ENCODE assay signal across 17 cellular contexts in genomic region chr10:96390460-96390864, GRCh38. TPM values are rescaled to one million over a fixed set of nuclear protein-coding genes. Genes with fewer than 3 reads are reported as not detected.
A peak's percentile ranks its signal among the peaks of the same experiment; 100 is the strongest.
DNase-seq lines count a peak whose midpoint lies in the region; ATAC-seq and TF ChIP-seq lines count a peak whose summit lies in the region.
"Had no signal": no experiment of that assay in that cellular context is flagged by ENCODE, and none has a peak within 500 bp of the region (broad histone marks: within the 10 kb centered on the region; RNA-seq: fewer than 3 reads in every experiment).

No MANE protein-coding gene starts in this region.

- H3K4me1 ChIP-seq in right atrium auricular region (peaks cover 0 to 13% of the 10 kb centered on the region in 2 donors), rectal smooth muscle tissue (ENCODE audit: control insufficient read depth, insufficient read depth, low read length) (peaks cover 24% of the 10 kb centered on the region), testis (no peaks in the 10 kb centered on the region)
- H3K4me1 ChIP-seq: BLaER1, SJSA1 had no signal

- WGBS in testis, 2 donors: 70 to 76% methylated on average over 7 of the region's 7 CpGs

- H3K4me3 ChIP-seq in MG63 (no peak overlapping the region), right atrium auricular region (no peak overlapping the region), rectal smooth muscle tissue (ENCODE audit: low read length) (no peak overlapping the region), testis (no peak overlapping the region)
- H3K4me3 ChIP-seq: BLaER1, cardiac muscle cell, hepatocyte, SJSA1 had no signal

- DNase-seq in MG63 (peak; percentile 98), astrocyte of the hippocampus (ENCODE audit: low read depth, low spot score) (peak; percentile 16), right atrium auricular region (ENCODE audit: low spot score) (peak; percentile 65), NCI-H526 (lab: John Stamatoyannopoulos, UW) (no peak), testis (no peak)
- no peak for DNase-seq in stimulated activated effector memory CD8-positive, alpha-beta T cell treated with anti-CD3 and anti-CD28 coated beads, Interleukin-12 subunit alpha, Interleukin-12 subunit beta, amount 100 ng/mL, for 72 hours (ENCODE audit: low spot score in 2 of 2)
- DNase-seq: activated naive CD4-positive, alpha-beta T cell treated with Interleukin-2 at 50 U/mL for 16 hours; NK-92 treated with Interleukin-12 subunit alpha and Interleukin-12 subunit beta, amount 100 ng/mL, for 24 hours had no signal

- H3K9me3 ChIP-seq in MG63: no peaks in the 10 kb centered on the region
- H3K9me3 ChIP-seq in right atrium auricular region: no peaks in the 10 kb centered on the region
- no peaks in the 10 kb centered on the region for H3K9me3 ChIP-seq in testis
- H3K9me3 ChIP-seq: BLaER1, SJSA1 had no signal

- H3K4me1 Mint-ChIP-seq in stimulated activated effector memory CD8-positive, alpha-beta T cell treated with anti-CD3 and anti-CD28 coated beads, Interleukin-12 subunit alpha, Interleukin-12 subunit beta, amount 100 ng/mL, for 72 hours: no peaks in the 10 kb centered on the region
- H3K4me1 Mint-ChIP-seq: memory B cell had no signal

- no peaks in the 10 kb centered on the region for H3K9me3 Mint-ChIP-seq in stimulated activated effector memory CD8-positive, alpha-beta T cell treated with anti-CD3 and anti-CD28 coated beads, Interleukin-12 subunit alpha, Interleukin-12 subunit beta, amount 100 ng/mL, for 72 hours
- H3K9me3 Mint-ChIP-seq: memory B cell had no signal

- no peak overlapping the region for H3K9ac ChIP-seq in rectal smooth muscle tissue (ENCODE audit: low read length)
- H3K9ac ChIP-seq: BLaER1 had no signal

- intact Hi-C loops in testis (cut with DNase I; ENCODE audit: low total_unique reads): loop anchor here (10.0 kb wide), 1 partner anchor 124 kb away; the partner anchor contains the start of gene TLL2

- no peak overlapping the region for H3K4me3 Mint-ChIP-seq in stimulated activated effector memory CD8-positive, alpha-beta T cell treated with anti-CD3 and anti-CD28 coated beads, Interleukin-12 subunit alpha, Interleukin-12 subunit beta, amount 100 ng/mL, for 72 hours
- H3K4me3 Mint-ChIP-seq: memory B cell had no signal

- no peak overlapping the region for H3K27ac Mint-ChIP-seq in stimulated activated effector memory CD8-positive, alpha-beta T cell treated with anti-CD3 and anti-CD28 coated beads, Interleukin-12 subunit alpha, Interleukin-12 subunit beta, amount 100 ng/mL, for 72 hours
- H3K27ac Mint-ChIP-seq: memory B cell had no signal

- H3K36me3 Mint-ChIP-seq in stimulated activated effector memory CD8-positive, alpha-beta T cell treated with anti-CD3 and anti-CD28 coated beads, Interleukin-12 subunit alpha, Interleukin-12 subunit beta, amount 100 ng/mL, for 72 hours: no peaks in the 10 kb centered on the region
- H3K36me3 Mint-ChIP-seq: memory B cell had no signal

- TF ChIP-seq POLR2A in testis (IDR thresholded peaks at IDR 0.05): no peak

- no peaks in the 10 kb centered on the region for H3K36me3 ChIP-seq in MG63
- H3K36me3 ChIP-seq in right atrium auricular region: no peaks in the 10 kb centered on the region
- H3K36me3 ChIP-seq in rectal smooth muscle tissue (ENCODE audit: control insufficient read depth, insufficient read depth, low read length): no peaks in the 10 kb centered on the region
- H3K36me3 ChIP-seq in testis (ENCODE audit: low read depth, missing control alignments): no peaks in the 10 kb centered on the region
- H3K36me3 ChIP-seq: BLaER1, cardiac muscle cell, SJSA1 had no signal

- H3K27me3 ChIP-seq in MG63: peaks cover under 1% of the 10 kb centered on the region
- no peaks in the 10 kb centered on the region for H3K27me3 ChIP-seq in right atrium auricular region
- peaks cover 3% of the 10 kb centered on the region for H3K27me3 ChIP-seq in rectal smooth muscle tissue (ENCODE audit: control insufficient read depth, insufficient read depth, low read length)
- no peaks in the 10 kb centered on the region for H3K27me3 ChIP-seq in testis
- H3K27me3 ChIP-seq: BLaER1 had no signal

- no peak for ATAC-seq in stimulated activated effector memory CD8-positive, alpha-beta T cell treated with anti-CD3 and anti-CD28 coated beads, Interleukin-12 subunit alpha, Interleukin-12 subunit beta, amount 100 ng/mL, for 72 hours
- no peak for ATAC-seq in GM18861 (IDR thresholded peaks at IDR 0.05; ENCODE audit: unreplicated experiment)

- TF ChIP-seq CTCF in right atrium auricular region (IDR thresholded peaks at IDR 0.05) (no peak), testis (IDR thresholded peaks at IDR 0.05) (no peak)

- H3K27ac ChIP-seq in right atrium auricular region (peak overlapping the region; percentile 51 to 69), rectal smooth muscle tissue (ENCODE audit: low read depth, low read length) (peak overlapping the region; percentile 67), testis (no peak overlapping the region)
- H3K27ac ChIP-seq: BLaER1, cardiac muscle cell, epithelial cell of prostate, hepatocyte, SJSA1 had no signal

RNA-seq across cellular contexts. Expression of gene OPALIN, which starts 31.7 kb away (rescaled TPM):
- not detected in 2 replicates for total RNA-seq in MG63 (2014; rRNA removed; shearing (Covaris generic); ENCODE audit: low replicate concordance)
- not detected for total RNA-seq in right atrium auricular region
- total RNA-seq in testis: not detected
- not detected for polyA plus RNA-seq in testis (ENCODE audit: insufficient read depth, low read depth, low replicate concordance)
- total RNA-seq: cardiac muscle cell, hepatocyte, osteoblast, SJSA1 had no signal
- polyA plus RNA-seq: cardiac muscle cell, hepatocyte had no signal

Comparison
In these comparisons a context has a peak if more than half of its experiments do, and no peak if none do; other contexts are left out.
1. DNase-seq: peak in MG63 (single experiment), astrocyte of the hippocampus (single experiment) and right atrium auricular region (single experiment); none in stimulated activated effector memory CD8-positive, alpha-beta T cell treated with anti-CD3 and anti-CD28 coated beads, Interleukin-12 subunit alpha, Interleukin-12 subunit beta, amount 100 ng/mL, for 72 hours (0 of 2), NCI-H526 (0 of 2) and testis (single experiment).
2. H3K27ac ChIP-seq: peak in right atrium auricular region (2 of 2) and rectal smooth muscle tissue (single experiment); none in testis (0 of 2).